23 cellular contexts compared by ENCODE assay signal in the genomic region with DNA sequence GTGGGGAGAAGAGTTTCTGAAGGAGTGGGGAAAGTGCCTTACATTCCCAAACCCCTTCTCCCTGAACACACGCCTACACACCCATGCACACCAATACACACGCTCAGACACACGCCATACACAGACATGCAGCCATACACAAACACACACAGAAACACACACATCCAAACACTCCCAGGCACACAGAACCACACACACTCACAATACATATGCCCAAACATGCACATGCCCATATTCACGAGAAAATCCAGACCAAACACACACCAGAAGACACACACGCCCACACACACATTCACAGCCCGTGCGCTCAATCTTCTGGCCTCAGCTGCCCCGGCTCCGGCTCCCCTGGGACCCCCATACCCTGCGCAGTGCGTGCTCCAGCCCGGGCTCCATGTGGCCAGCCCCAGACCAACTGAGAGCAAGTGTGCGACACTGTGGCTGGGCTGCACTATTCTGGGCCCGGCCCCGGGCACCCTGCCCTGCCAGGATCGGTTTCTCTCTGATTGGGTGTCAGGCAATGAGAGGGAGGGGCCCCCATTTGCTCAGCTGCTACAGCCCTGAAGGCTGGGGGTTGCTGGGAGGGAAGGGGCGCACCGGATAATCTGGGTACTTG. TPM values are rescaled to one million over a fixed set of nuclear protein-coding genes. Genes with fewer than 3 reads are reported as not detected.
A peak's percentile ranks its signal among the peaks of the same experiment; 100 is the strongest.
DNase-seq lines count a peak whose midpoint lies in the region; ATAC-seq, FAIRE-seq and TF ChIP-seq lines count a peak whose summit lies in the region.
"Had no signal": no experiment of that assay in that cellular context is flagged by ENCODE, and none has a peak within 500 bp of the region (broad histone marks: within the 10 kb centered on the region; RNA-seq: fewer than 3 reads in every experiment).

TSS of gene PRKAG3 (minus strand) at position 426 of the 613 bp plus-strand sequence.

- CTCF ChIA-PET in HCT116 (lab: Charles Lee): no interaction called here
- CTCF ChIA-PET in SK-N-SH (lab: Yijun Ruan, JAX): interaction anchor here (1.1 to 1.4 kb wide), 2 partner anchors 16 to 120 kb away, joined by 5 read pairs; no protein-coding TSS in a partner anchor

- no peaks in the 10 kb centered on the region for H3F3A ChIP-seq in SK-N-SH (replicated peaks; ENCODE audit: insufficient read depth)

- intact Hi-C loops in HCT116 (cut with micrococcal nuclease): no loop called here
- intact Hi-C loops in right cardiac atrium (cut with DNase I): loop anchor here in 1 of 4 donors (10.0 kb wide), 1 partner anchor 117 kb away; the partner anchor contains the start of gene TTLL4
- intact Hi-C loops in spleen (cut with DNase I; ENCODE audit: low total_unique reads): no loop called here

- no peak for TF ChIP-seq EP300 in SK-N-SH (IDR thresholded peaks at IDR 0.05; ENCODE audit: borderline replicate concordance in 1 of 2, low read depth in 1 of 2, low read length in 1 of 2)

- H2AFZ ChIP-seq in HCT116 (ENCODE audit: low read depth, low read length, poor library complexity, severe bottlenecking) (peak within 1 kb of the TSS; percentile 65), SK-N-SH (ENCODE audit: low read depth) (no peak within 1 kb of the TSS)

- peak within 1 kb of the TSS; percentile 52 for H3K4me2 ChIP-seq in HCT116 (ENCODE audit: low read length)
- H3K4me2 ChIP-seq in SK-N-SH: no peak within 1 kb of the TSS

- FAIRE-seq in bronchial epithelial cell (lab: Jason Lieb, UNC): peak; percentile 13
- FAIRE-seq: GM19239 had no signal

- H3K9me2 ChIP-seq in HCT116 (ENCODE audit: insufficient read depth): no peaks in the 10 kb centered on the region
- H3K9me2 ChIP-seq in SK-N-SH: no peaks in the 10 kb centered on the region

- TF ChIP-seq CTCF in HCT116 (IDR thresholded peaks at IDR 0.05 in 2 of 3, conservative IDR thresholded peaks at IDR 0.05 in 1 of 3; ENCODE audit: borderline replicate concordance in 1 of 3, insufficient read depth in 1 of 3, low read depth in 2 of 3, low read length in 2 of 3) (no peak), bronchial epithelial cell (IDR thresholded peaks at IDR 0.05; ENCODE audit: insufficient read depth, low read length, severe bottlenecking) (no peak), spleen (IDR thresholded peaks at IDR 0.05 in 8 of 11, conservative IDR thresholded peaks at IDR 0.05 in 3 of 11) (no peak), SK-N-SH (IDR thresholded peaks at IDR 0.05) (no peak)

- H3K9me3 ChIP-seq in HCT116 (ENCODE audit: control insufficient read depth in 1 of 2, insufficient read depth in 1 of 2, low read depth in 1 of 2, low read length in 2 of 2) (no peaks in the 10 kb centered on the region), right cardiac atrium (ENCODE audit: control insufficient read depth, low read length) (no peaks in the 10 kb centered on the region), spleen (no peaks in the 10 kb centered on the region), SK-N-SH (no peaks in the 10 kb centered on the region)
- H3K9me3 ChIP-seq: mucosa of descending colon, ovary had no signal

- H3K4me1 ChIP-seq in HCT116 (ENCODE audit: control insufficient read depth in 1 of 2, insufficient read depth in 2 of 2, low read length in 2 of 2) (peaks cover 28 to 40% of the 10 kb centered on the region in 2 experiments), right cardiac atrium (ENCODE audit: control insufficient read depth, insufficient read depth, low read length) (peaks cover 7% of the 10 kb centered on the region), spleen (peaks cover 0 to 2% (median 0%) of the 10 kb centered on the region in 6 donors), SK-N-SH (ENCODE audit: control insufficient read depth in 1 of 2, insufficient read depth in 2 of 2, low read depth in 1 of 2, low read length in 1 of 2) (peaks cover 0 to 10% of the 10 kb centered on the region in 2 experiments; a peak in 2 of 4 replicates)

- no peaks in the 10 kb centered on the region for H3K79me2 ChIP-seq in HCT116 (ENCODE audit: insufficient read depth, low read length)
- no peaks in the 10 kb centered on the region for H3K79me2 ChIP-seq in SK-N-SH (ENCODE audit: insufficient read depth)

- ATAC-seq in HCT116: no peak
- peak; percentile 68 to 72 for ATAC-seq in right cardiac atrium
- ATAC-seq in HG03045 (IDR thresholded peaks at IDR 0.05; ENCODE audit: unreplicated experiment): no peak
- ATAC-seq: activated T-helper 17 cell treated with anti-CD3 and anti-CD28 coated beads, Interleukin-2, amount 50 U/mL, for 72 hours; stimulated activated memory B cell treated with anti-CD40 and anti-IgM and Interleukin-4, amounts not matched to agents 10 μg/mL and 1 μg/mL and 100 μg/mL, for 72 hours had no signal

- H3K36me3 ChIP-seq in HCT116 (ENCODE audit: control insufficient read depth in 1 of 2, insufficient read depth in 2 of 2, low read length in 2 of 2) (no peaks in the 10 kb centered on the region), bronchial epithelial cell (ENCODE audit: control insufficient read depth, insufficient read depth, low read length) (no peaks in the 10 kb centered on the region), spleen (no peaks in the 10 kb centered on the region), SK-N-SH (replicated peaks in 1 of 2; ENCODE audit: control insufficient read depth in 1 of 2, insufficient read depth in 2 of 2, low read length in 1 of 2) (no peaks in the 10 kb centered on the region)
- H3K36me3 ChIP-seq: ovary had no signal

- no peak for DNase-seq in HCT116 (ENCODE audit: low read depth, low spot score)
- no peak for DNase-seq in bronchial epithelial cell (ENCODE audit: low read depth)
- DNase-seq in right cardiac atrium: peak; percentile 75 to 90 (median 86)
- peak; percentile 54 for DNase-seq in spleen
- no peak for DNase-seq in HK-2 (ENCODE audit: unreplicated experiment)
- no peak for DNase-seq in Ammon's horn (ENCODE audit: low spot score)
- DNase-seq in SK-N-SH: no peak
- DNase-seq: activated CD4-positive, CD25-positive, alpha-beta regulatory T cell treated with anti-CD3 and anti-CD28 coated beads, Interleukin-2, amount 50 U/mL, for 72 hours; COR-L47; effector CD8-positive, alpha-beta T cell; EL; mucosa of descending colon; MV-4-11; NCI-H2029; NCI-H524 treated with DMSO at 0.1 percent for 48 hours; OCI-M1; ovary; T1000 had no signal

- TF ChIP-seq RAD21 in HCT116 (IDR thresholded peaks at IDR 0.05; ENCODE audit: low read depth) (no peak), SK-N-SH (IDR thresholded peaks at IDR 0.05; ENCODE audit: low read length) (no peak)

- H4K20me1 ChIP-seq in HCT116 (ENCODE audit: insufficient read depth) (no peaks in the 10 kb centered on the region), SK-N-SH (ENCODE audit: insufficient read depth) (no peaks in the 10 kb centered on the region)

- BruUV-seq in HCT116 (replicated peaks; lab: Mats Ljungman, UMichigan): no TSS peak

- 56% methylated on average over 18 of the region's 18 CpGs for WGBS in right cardiac atrium
- 80 to 90% (median 81%) methylated on average over 18 of the region's 18 CpGs for WGBS in spleen, 5 donors
- 75% methylated on average over 14 of the region's 18 CpGs for WGBS in SK-N-SH (ENCODE audit: low lambda C conversion rate)

- TF ChIP-seq POLR2A in HCT116 (IDR thresholded peaks at IDR 0.05; ENCODE audit: borderline replicate concordance, extremely low read depth, insufficient read depth, insufficient read length) (no peak), spleen (IDR thresholded peaks at IDR 0.05) (no peak)

- RAD21 ChIA-PET in HCT116 (lab: Charles Lee; ENCODE audit: low non-redundant PET in 1 of 2, low total read pairs in 2 of 2, uncharacterized antibody in 2 of 2, unreplicated experiment in 2 of 2): no interaction called here

- no peak within 1 kb of the TSS for H3K27ac ChIP-seq in HCT116 (ENCODE audit: low read depth, low read length)
- H3K27ac ChIP-seq in right cardiac atrium (ENCODE audit: low read length): peak within 1 kb of the TSS; percentile 40
- peak within 1 kb of the TSS in 2 of 8 donors; percentile 22 to 60 for H3K27ac ChIP-seq in spleen
- H3K27ac ChIP-seq in SK-N-SH (ENCODE audit: low read depth in 2 of 2, low read length in 1 of 2): no peak within 1 kb of the TSS
- H3K27ac ChIP-seq: ovary had no signal

- H3K4me3 ChIP-seq in HCT116 (replicated peaks in 1 of 2; ENCODE audit: low read depth in 1 of 2, low read length in 2 of 2) (peak within 1 kb of the TSS in 1 of 2 experiments; percentile 5; a peak in 1 of 4 replicates), bronchial epithelial cell (ENCODE audit: low read depth, low read length) (no peak within 1 kb of the TSS), right cardiac atrium (ENCODE audit: low read length) (no peak within 1 kb of the TSS), spleen (no peak within 1 kb of the TSS), SK-N-SH (ENCODE audit: low read depth in 2 of 2, low read length in 1 of 2) (no peak within 1 kb of the TSS)
- H3K4me3 ChIP-seq: mucosa of descending colon, ovary had no signal

- H3K9ac ChIP-seq in HCT116 (ENCODE audit: low read length) (no peak within 1 kb of the TSS), SK-N-SH (no peak within 1 kb of the TSS)

- POLR2A ChIA-PET in HCT116 (lab: Charles Lee): interaction anchor here (1.3 kb wide), 1 partner anchor 8 kb away, joined by 3 read pairs; no protein-coding TSS in a partner anchor
- POLR2A ChIA-PET in SK-N-SH (lab: Yijun Ruan, JAX): no interaction called here

- H3K27me3 ChIP-seq in HCT116 (ENCODE audit: insufficient read depth, low read length) (no peaks in the 10 kb centered on the region), bronchial epithelial cell (ENCODE audit: control insufficient read depth, insufficient read depth, low read length) (peaks cover 2% of the 10 kb centered on the region), right cardiac atrium (ENCODE audit: control insufficient read depth, insufficient read depth) (no peaks in the 10 kb centered on the region), spleen (replicated peaks in 1 of 7) (peaks cover 0 to 72% (median 0%) of the 10 kb centered on the region in 7 donors), SK-N-SH (ENCODE audit: insufficient read depth) (no peaks in the 10 kb centered on the region; the same call in 1 of the 2 replicates)
- H3K27me3 ChIP-seq: ovary had no signal

TF ChIP-seq in HCT116, 20 proteins besides CTCF, POLR2A, EP300 and RAD21 (continues in another document):
- no peak for TF ChIP-seq EGR1 (IDR thresholded peaks at IDR 0.05; ENCODE audit: low read depth)
- TF ChIP-seq CBX3 (IDR thresholded peaks at IDR 0.05; ENCODE audit: low read depth): no peak
- TF ChIP-seq JUND (IDR thresholded peaks at IDR 0.05): no peak

RNA-seq across cellular contexts. Expression of gene PRKAG3, which starts in this region (rescaled TPM):
- not detected for total RNA-seq in HCT116 (2021; ENCODE audit: unreplicated experiment)
- not detected in 2 replicates for polyA plus RNA-seq in HCT116 (2012)
- total RNA-seq in bronchial epithelial cell: not detected in 2 replicates
- total RNA-seq in right cardiac atrium: under 1 TPM in 2 of 4 donors, not detected in 2; 0.14 to 0.15 TPM
- polyA plus RNA-seq in right cardiac atrium: 0.07 TPM
- not detected for total RNA-seq in spleen
- polyA plus RNA-seq in spleen: not detected
- polyA plus RNA-seq in SK-N-SH (2012; rRNA removed): not detected in 2 replicates
- not detected in 2 replicates for polyA plus RNA-seq in SK-N-SH (2012; cell fraction: cytosol; rRNA removed)
- not detected in 2 replicates for polyA plus RNA-seq in SK-N-SH (2012; cell fraction: nucleus; rRNA removed)
- total RNA-seq: activated T-helper 17 cell treated with anti-CD3 and anti-CD28 coated beads, Interleukin-2, amount 50 U/mL, for 72 hours; mucosa of descending colon had no signal
- polyA plus RNA-seq: ovary, urinary bladder had no signal

Comparison
In these comparisons a context has a peak if more than half of its experiments do, and no peak if none do; other contexts are left out.
1. Peak in DNase-seq, ATAC-seq and H3K27ac ChIP-seq in right cardiac atrium; RNA of the gene not detected or under 1 TPM.
2. Peak in DNase-seq in spleen; RNA of the gene not detected or under 1 TPM.